ENCODE assay signal across 8 cellular contexts in genomic region chr1:58815680-58816071, GRCh38. TPM values are rescaled to one million over a fixed set of nuclear protein-coding genes. Genes with fewer than 3 reads are reported as not detected.
DNase-seq lines count a peak whose midpoint lies in the region; ATAC-seq and TF ChIP-seq lines count a peak whose summit lies in the region.

No MANE protein-coding gene starts in this region.

- no TSS peak for BruUV-seq in Calu3 (replicated peaks; lab: Mats Ljungman, UMichigan)

- H3K36me3 ChIP-seq in MM.1S (replicated peaks; ENCODE audit: insufficient read depth, low read length) (no peaks in the 10 kb centered on the region), liver (ENCODE audit: control insufficient read depth in 4 of 4, insufficient read depth in 3 of 4, low read depth in 1 of 4, low read length in 3 of 4) (no peaks in the 10 kb centered on the region), testis (ENCODE audit: low read depth, missing control alignments) (no peaks in the 10 kb centered on the region)

- H3K79me2 ChIP-seq in MM.1S (ENCODE audit: low read length): no peaks in the 10 kb centered on the region

- TF ChIP-seq RAD21 in liver (IDR thresholded peaks at IDR 0.05): no peak

- no peak for TF ChIP-seq POLR2A in testis (IDR thresholded peaks at IDR 0.05)

- H3K27ac ChIP-seq in MM.1S (ENCODE audit: low read length) (peak overlapping the region; percentile 70; the same call in 1 of the 2 replicates), liver (ENCODE audit: low read depth in 1 of 2, low read length in 2 of 2) (peak overlapping the region; percentile 94 to 96), testis (peak overlapping the region; percentile 40 to 85)

- no peaks in the 10 kb centered on the region for H4K20me1 ChIP-seq in MM.1S (ENCODE audit: insufficient read depth, low read length)

- H3K9me2 ChIP-seq in MM.1S (replicated peaks; ENCODE audit: insufficient read depth, low read length): no peaks in the 10 kb centered on the region

- H3K4me2 ChIP-seq in MM.1S (ENCODE audit: low read depth, low read length): peak overlapping the region; percentile 99

- CTCF ChIA-PET in Calu3 (lab: Charles Lee): no interaction called here

- H3K9me3 Mint-ChIP-seq in Calu3 (ENCODE audit: low read depth, unreplicated experiment): no peaks in the 10 kb centered on the region

- H3K9ac ChIP-seq in MM.1S (ENCODE audit: low read length) (peak overlapping the region; percentile 59), liver (ENCODE audit: low read depth in 1 of 2, low read length in 2 of 2) (peak overlapping the region; percentile 86 to 93)

- peak overlapping the region; percentile 77 for H2AFZ ChIP-seq in MM.1S (ENCODE audit: low read length)

- WGBS in liver: under 1% methylated on average over 13 of the region's 13 CpGs
- 1 to 6% methylated on average over 11 to 13 of the region's 13 CpGs for WGBS in testis, 2 donors

- H3K4me1 ChIP-seq in MM.1S (ENCODE audit: low read length): peaks cover 11% of the 10 kb centered on the region
- H3K4me1 ChIP-seq in liver (ENCODE audit: control insufficient read depth in 4 of 4, insufficient read depth in 4 of 4, low read length in 3 of 4): peaks cover 1 to 12% (median 4%) of the 10 kb centered on the region in 4 donors
- H3K4me1 ChIP-seq in testis: peaks cover 16% of the 10 kb centered on the region

- intact Hi-C loops in Calu3 (cut with micrococcal nuclease; ENCODE audit: unreplicated experiment) (loop anchor here (1.0 to 10.0 kb wide), 4 partner anchors 30 to 479 kb away; partner anchors contain the start of gene FGGY), testis (cut with DNase I; ENCODE audit: low total_unique reads) (no loop called here)

- DNase-seq in Calu3 (peak; percentile 50), MM.1S (no peak), cardiac fibroblast (ENCODE audit: low read depth in 2 of 2) (no peak), testis (peak; percentile 36), pons (ENCODE audit: low spot score) (no peak)
- no peak for DNase-seq in activated CD4-positive, alpha-beta T cell treated with anti-CD3 and anti-CD28 coated beads for 1 hour

- peaks cover 45% of the 10 kb centered on the region for H3K36me3 Mint-ChIP-seq in Calu3 (ENCODE audit: insufficient read depth, unreplicated experiment)

- no peak for TF ChIP-seq CTCF in Calu3 (IDR thresholded peaks at IDR 0.05; ENCODE audit: unreplicated experiment)
- no peak for TF ChIP-seq CTCF in MM.1S (IDR thresholded peaks at IDR 0.05; ENCODE audit: low read length)
- TF ChIP-seq CTCF in cardiac fibroblast (IDR thresholded peaks at IDR 0.05; ENCODE audit: low read depth, low read length): no peak
- no peak for TF ChIP-seq CTCF in liver (IDR thresholded peaks at IDR 0.05; ENCODE audit: low read depth, low read length, missing input control)
- TF ChIP-seq CTCF in testis (IDR thresholded peaks at IDR 0.05): no peak

- H3K4me1 Mint-ChIP-seq in Calu3 (ENCODE audit: low read depth, unreplicated experiment): peaks cover 55% of the 10 kb centered on the region

- peaks cover 16% of the 10 kb centered on the region for H3F3A ChIP-seq in MM.1S (ENCODE audit: insufficient read depth, low read length)

- no peaks in the 10 kb centered on the region for H3K27me3 Mint-ChIP-seq in Calu3 (ENCODE audit: unreplicated experiment)

- H3K27me3 ChIP-seq in MM.1S (replicated peaks; ENCODE audit: insufficient read depth, low read length) (no peaks in the 10 kb centered on the region), liver (ENCODE audit: control insufficient read depth in 4 of 4, insufficient read depth in 4 of 4, low read length in 3 of 4) (no peaks in the 10 kb centered on the region), testis (no peaks in the 10 kb centered on the region)

- peak overlapping the region; percentile 65 for H3K4me3 ChIP-seq in MM.1S (ENCODE audit: low read length)
- H3K4me3 ChIP-seq in cardiac fibroblast (replicated peaks in 1 of 2; ENCODE audit: low read depth in 2 of 2, low read length in 2 of 2): peak overlapping the region; percentile 42 to 55
- H3K4me3 ChIP-seq in liver (ENCODE audit: low read depth in 1 of 3, low read length in 3 of 3): peak overlapping the region; percentile 71 to 85 (median 84)
- peak overlapping the region; percentile 57 to 70 for H3K4me3 ChIP-seq in testis

- H3K27ac Mint-ChIP-seq in Calu3 (ENCODE audit: unreplicated experiment): peak overlapping the region; percentile 98

- H3K9me3 ChIP-seq in MM.1S (replicated peaks; ENCODE audit: insufficient read depth, low read length) (no peaks in the 10 kb centered on the region), liver (ENCODE audit: control insufficient read depth in 4 of 4, low read length in 3 of 4) (no peaks in the 10 kb centered on the region), testis (no peaks in the 10 kb centered on the region)

- peak; percentile 23 for ATAC-seq in GM21717 (IDR thresholded peaks at IDR 0.05; ENCODE audit: unreplicated experiment)

- H3K4me3 Mint-ChIP-seq in Calu3 (ENCODE audit: low read depth, unreplicated experiment): peak overlapping the region; percentile 85

TF ChIP-seq in liver, 16 proteins besides CTCF, POLR2A, EP300 and RAD21:
- TF ChIP-seq YY1 (IDR thresholded peaks at IDR 0.05): no peak
- TF ChIP-seq, protein P1, sequence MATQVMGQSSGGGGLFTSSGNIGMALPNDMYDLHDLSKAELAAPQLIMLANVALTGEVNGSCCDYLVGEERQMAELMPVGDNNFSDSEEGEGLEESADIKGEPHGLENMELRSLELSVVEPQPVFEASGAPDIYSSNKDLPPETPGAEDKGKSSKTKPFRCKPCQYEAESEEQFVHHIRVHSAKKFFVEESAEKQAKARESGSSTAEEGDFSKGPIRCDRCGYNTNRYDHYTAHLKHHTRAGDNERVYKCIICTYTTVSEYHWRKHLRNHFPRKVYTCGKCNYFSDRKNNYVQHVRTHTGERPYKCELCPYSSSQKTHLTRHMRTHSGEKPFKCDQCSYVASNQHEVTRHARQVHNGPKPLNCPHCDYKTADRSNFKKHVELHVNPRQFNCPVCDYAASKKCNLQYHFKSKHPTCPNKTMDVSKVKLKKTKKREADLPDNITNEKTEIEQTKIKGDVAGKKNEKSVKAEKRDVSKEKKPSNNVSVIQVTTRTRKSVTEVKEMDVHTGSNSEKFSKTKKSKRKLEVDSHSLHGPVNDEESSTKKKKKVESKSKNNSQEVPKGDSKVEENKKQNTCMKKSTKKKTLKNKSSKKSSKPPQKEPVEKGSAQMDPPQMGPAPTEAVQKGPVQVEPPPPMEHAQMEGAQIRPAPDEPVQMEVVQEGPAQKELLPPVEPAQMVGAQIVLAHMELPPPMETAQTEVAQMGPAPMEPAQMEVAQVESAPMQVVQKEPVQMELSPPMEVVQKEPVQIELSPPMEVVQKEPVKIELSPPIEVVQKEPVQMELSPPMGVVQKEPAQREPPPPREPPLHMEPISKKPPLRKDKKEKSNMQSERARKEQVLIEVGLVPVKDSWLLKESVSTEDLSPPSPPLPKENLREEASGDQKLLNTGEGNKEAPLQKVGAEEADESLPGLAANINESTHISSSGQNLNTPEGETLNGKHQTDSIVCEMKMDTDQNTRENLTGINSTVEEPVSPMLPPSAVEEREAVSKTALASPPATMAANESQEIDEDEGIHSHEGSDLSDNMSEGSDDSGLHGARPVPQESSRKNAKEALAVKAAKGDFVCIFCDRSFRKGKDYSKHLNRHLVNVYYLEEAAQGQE (IDR thresholded peaks at IDR 0.05): peak; percentile 0
- no peak for TF ChIP-seq HNF4G (IDR thresholded peaks at IDR 0.05)
- TF ChIP-seq HNF4A (conservative IDR thresholded peaks at IDR 0.05): no peak
- no peak for TF ChIP-seq FOXA1 (IDR thresholded peaks at IDR 0.05)
- TF ChIP-seq RXRA (IDR thresholded peaks at IDR 0.05): peak; percentile 2 to 4
- TF ChIP-seq, protein P2, sequence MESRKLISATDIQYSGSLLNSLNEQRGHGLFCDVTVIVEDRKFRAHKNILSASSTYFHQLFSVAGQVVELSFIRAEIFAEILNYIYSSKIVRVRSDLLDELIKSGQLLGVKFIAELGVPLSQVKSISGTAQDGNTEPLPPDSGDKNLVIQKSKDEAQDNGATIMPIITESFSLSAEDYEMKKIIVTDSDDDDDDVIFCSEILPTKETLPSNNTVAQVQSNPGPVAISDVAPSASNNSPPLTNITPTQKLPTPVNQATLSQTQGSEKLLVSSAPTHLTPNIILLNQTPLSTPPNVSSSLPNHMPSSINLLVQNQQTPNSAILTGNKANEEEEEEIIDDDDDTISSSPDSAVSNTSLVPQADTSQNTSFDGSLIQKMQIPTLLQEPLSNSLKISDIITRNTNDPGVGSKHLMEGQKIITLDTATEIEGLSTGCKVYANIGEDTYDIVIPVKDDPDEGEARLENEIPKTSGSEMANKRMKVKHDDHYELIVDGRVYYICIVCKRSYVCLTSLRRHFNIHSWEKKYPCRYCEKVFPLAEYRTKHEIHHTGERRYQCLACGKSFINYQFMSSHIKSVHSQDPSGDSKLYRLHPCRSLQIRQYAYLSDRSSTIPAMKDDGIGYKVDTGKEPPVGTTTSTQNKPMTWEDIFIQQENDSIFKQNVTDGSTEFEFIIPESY (IDR thresholded peaks at IDR 0.05): no peak
- peak; percentile 8 for TF ChIP-seq TAF1 (conservative IDR thresholded peaks at IDR 0.05)
- no peak for TF ChIP-seq EGR1 (IDR thresholded peaks at IDR 0.05; ENCODE audit: low read depth in 2 of 2)
- no peak for TF ChIP-seq GABPA (IDR thresholded peaks at IDR 0.05 in 1 of 2, conservative IDR thresholded peaks at IDR 0.05 in 1 of 2)
- no peak for TF ChIP-seq ATF3 (IDR thresholded peaks at IDR 0.05)
- TF ChIP-seq SP1 (IDR thresholded peaks at IDR 0.05): no peak

RNA-seq across cellular contexts. Expression of gene JUN, which starts 31.8 kb away (rescaled TPM):
- total RNA-seq in Calu3 (2022) (76.5 and 89.3 TPM in 2 replicates), liver (10 to 100 TPM; 15.7 to 29.8 TPM), testis (10 to 100 TPM; 60.6 to 67.8 TPM)
- polyA plus RNA-seq in liver (10 to 100 TPM; 15.0 to 19.3 TPM), testis (ENCODE audit: insufficient read depth, low read depth, low replicate concordance) (40.9 TPM)

Comparison
In these comparisons a context has a peak if more than half of its experiments do, and no peak if none do; other contexts are left out.
1. DNase-seq: peak in Calu3 (single experiment) and testis (single experiment); none in MM.1S (single experiment), cardiac fibroblast (0 of 2), pons (single experiment) and activated CD4-positive, alpha-beta T cell treated with anti-CD3 and anti-CD28 coated beads for 1 hour (single experiment).
2. Peak in every context shown above with its lines, with median percentiles within 50 percentile points of each other: H3K27ac ChIP-seq and H3K4me3 ChIP-seq.